Comparison of ENCODE assay signal across 8 cellular contexts in the genomic region with DNA sequence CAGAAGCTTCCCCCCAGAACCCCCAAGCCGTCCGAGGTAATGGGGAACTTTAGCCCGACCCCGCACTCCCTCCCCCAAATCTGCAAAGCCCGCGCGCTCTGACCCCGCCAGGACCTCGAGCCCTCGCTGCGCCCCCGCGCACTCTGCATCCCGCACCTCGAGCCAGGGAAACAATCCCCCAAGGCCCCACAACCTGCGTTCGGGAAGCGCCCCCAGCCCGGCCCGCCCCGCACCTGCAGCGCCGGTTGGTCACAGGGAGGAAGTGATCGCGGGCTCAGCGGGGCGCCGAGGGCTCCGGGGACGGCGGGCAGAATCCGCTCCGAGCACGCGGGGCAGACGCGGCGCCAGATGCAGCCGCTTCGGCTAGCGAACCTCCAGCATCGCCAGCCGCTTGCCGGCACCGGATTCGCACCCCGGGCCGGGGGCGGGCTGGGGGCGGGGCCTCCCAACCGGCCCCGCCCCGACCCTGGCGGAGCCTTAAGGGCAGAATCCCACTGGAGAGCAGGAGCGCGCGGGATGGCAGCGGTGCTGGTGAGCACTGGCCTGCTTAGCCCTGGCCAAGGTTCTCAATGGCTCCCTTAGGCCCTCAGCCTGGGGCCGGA. TPM values are rescaled to one million over a fixed set of nuclear protein-coding genes. Genes with fewer than 3 reads are reported as not detected.
DNase-seq lines count a peak whose midpoint lies in the region; ATAC-seq and TF ChIP-seq lines count a peak whose summit lies in the region.

A gene with protein sequence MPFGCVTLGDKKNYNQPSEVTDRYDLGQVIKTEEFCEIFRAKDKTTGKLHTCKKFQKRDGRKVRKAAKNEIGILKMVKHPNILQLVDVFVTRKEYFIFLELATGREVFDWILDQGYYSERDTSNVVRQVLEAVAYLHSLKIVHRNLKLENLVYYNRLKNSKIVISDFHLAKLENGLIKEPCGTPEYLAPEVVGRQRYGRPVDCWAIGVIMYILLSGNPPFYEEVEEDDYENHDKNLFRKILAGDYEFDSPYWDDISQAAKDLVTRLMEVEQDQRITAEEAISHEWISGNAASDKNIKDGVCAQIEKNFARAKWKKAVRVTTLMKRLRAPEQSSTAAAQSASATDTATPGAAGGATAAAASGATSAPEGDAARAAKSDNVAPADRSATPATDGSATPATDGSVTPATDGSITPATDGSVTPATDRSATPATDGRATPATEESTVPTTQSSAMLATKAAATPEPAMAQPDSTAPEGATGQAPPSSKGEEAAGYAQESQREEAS (minus strand): TSS at position 382 of the 602 bp plus-strand sequence. CDS start 7,518 bp downstream, outside the sequence.

- no TSS peak for BruUV-seq in Caco-2 (replicated peaks; lab: Mats Ljungman, UMichigan)

- H3K4me3 ChIP-seq in Caco-2 (ENCODE audit: low read depth, low read length) (peak within 1 kb of the TSS; percentile 63), iPS-18c (ENCODE audit: insufficient read depth, low read depth, low read length) (peak within 1 kb of the TSS; percentile 74)

- H3K9me3 Mint-ChIP-seq in Caco-2 (ENCODE audit: unreplicated experiment): no peaks in the 10 kb centered on the region
- peaks cover 0 to 2% (median 0%) of the 10 kb centered on the region in 3 donors for H3K9me3 Mint-ChIP-seq in IgD-negative memory B cell

- H3K9me3 ChIP-seq in Caco-2 (no peaks in the 10 kb centered on the region), iPS-18c (ENCODE audit: control insufficient read depth, insufficient read depth, low read length) (no peaks in the 10 kb centered on the region)

- H3K27ac Mint-ChIP-seq in Caco-2 (ENCODE audit: unreplicated experiment) (no peak within 1 kb of the TSS), IgD-negative memory B cell (peak within 1 kb of the TSS in 2 of 3 donors; percentile 31)

- TF ChIP-seq CTCF in Caco-2 (IDR thresholded peaks at IDR 0.05; ENCODE audit: insufficient read depth in 1 of 2, low read depth in 1 of 2, low read length in 1 of 2, severe bottlenecking in 1 of 2, unreplicated experiment in 1 of 2): no peak

- H3K36me3 Mint-ChIP-seq in Caco-2 (ENCODE audit: insufficient read depth, unreplicated experiment) (no peaks in the 10 kb centered on the region), IgD-negative memory B cell (peaks cover 1% of the 10 kb centered on the region)

- H3K4me1 ChIP-seq in Caco-2: peaks cover 36% of the 10 kb centered on the region

- H3K4me1 Mint-ChIP-seq in Caco-2 (ENCODE audit: low read depth, unreplicated experiment) (peaks cover 13% of the 10 kb centered on the region), IgD-negative memory B cell (no peaks in the 10 kb centered on the region)

- ATAC-seq in HG03521 (IDR thresholded peaks at IDR 0.05; ENCODE audit: unreplicated experiment) (no peak), HG03378 (IDR thresholded peaks at IDR 0.05; ENCODE audit: unreplicated experiment) (no peak)

- POLR2A ChIA-PET in Caco-2 (lab: Charles Lee): no interaction called here

- intact Hi-C loops in Caco-2 (cut with micrococcal nuclease; ENCODE audit: unreplicated experiment): no loop called here

- H3K36me3 ChIP-seq in Caco-2 (ENCODE audit: control insufficient read depth, insufficient read depth, low read length): no peaks in the 10 kb centered on the region

- H3K27me3 Mint-ChIP-seq in Caco-2 (ENCODE audit: insufficient read depth, unreplicated experiment) (no peaks in the 10 kb centered on the region), IgD-negative memory B cell (peaks cover 14% of the 10 kb centered on the region)

- peak within 1 kb of the TSS; percentile 59 for H3K4me3 Mint-ChIP-seq in Caco-2 (ENCODE audit: unreplicated experiment)
- H3K4me3 Mint-ChIP-seq in IgD-negative memory B cell: peak within 1 kb of the TSS; percentile 35 to 73 (median 48)

- no peaks in the 10 kb centered on the region for H3K27me3 ChIP-seq in Caco-2 (replicated peaks; ENCODE audit: control insufficient read depth, insufficient read depth, low read length)

- CTCF ChIA-PET in Caco-2 (lab: Charles Lee): interaction anchor here (1.0 kb wide), 1 partner anchor 11 kb away, joined by 4 read pairs; no protein-coding TSS in a partner anchor

- DNase-seq in Caco-2: peak in 1 of 2 experiments; percentile 43
- DNase-seq in activated T-cell treated with anti-CD3 and anti-CD28 coated beads, Interleukin-2, amount 50 U/mL, for 48 hours: peak; percentile 38 to 60
- DNase-seq in stimulated activated CD8-positive, alpha-beta memory T cell treated with anti-CD3 and anti-CD28 coated beads, Interleukin-4, amount 100 ng/mL, for 48 hours: peak; percentile 41
- DNase-seq in effector CD8-positive, alpha-beta T cell (lab: John Stamatoyannopoulos, UW): no peak

RNA-seq across cellular contexts. Expression of the gene that starts here (rescaled TPM):
- 13.1 and 15.6 TPM in 2 replicates for total RNA-seq in Caco-2 (2022)
- polyA plus RNA-seq in IgD-negative memory B cell: not detected
